In genomic region chr2:149587220-149587949, GRCh38 we compare ENCODE assay signal across 8 cellular contexts. TPM values are rescaled to one million over a fixed set of nuclear protein-coding genes. Genes with fewer than 3 reads are reported as not detected.
A peak's percentile ranks its signal among the peaks of the same experiment; 100 is the strongest.
DNase-seq lines count a peak whose midpoint lies in the region; ATAC-seq and TF ChIP-seq lines count a peak whose summit lies in the region.

Gene MMADHC, minus strand, starts transcription at chr2:149587775. Its CDS starts 678 bp downstream, at chr2:149587097.

- H3K27me3 Mint-ChIP-seq in dendritic cell treated with granulocyte-macrophage colony-stimulating factor and Interleukin-4, amounts not matched to agents 40 ng/mL and 50 ng/mL, for 4 days: peaks cover 4% of the 10 kb centered on the region

- intact Hi-C loops in dendritic cell treated with granulocyte-macrophage colony-stimulating factor and Interleukin-4, amounts not matched to agents 40 ng/mL and 50 ng/mL, for 4 days (cut with micrococcal nuclease): no loop called here
- intact Hi-C loops in left lung (cut with DNase I): no loop called here

- H3K9ac ChIP-seq in BLaER1 treated with 17β-estradiol and CSF1 and Interleukin-3, amounts not matched to agents 10 nM and 100 nM: peak within 1 kb of the TSS; percentile 88 to 98 (median 96)

- no peak for TF ChIP-seq CTCF in left lung (IDR thresholded peaks at IDR 0.05)

- H3K4me1 ChIP-seq in BLaER1 treated with 17β-estradiol and CSF1 and Interleukin-3, amounts not matched to agents 10 nM and 100 nM: peaks cover 12 to 44% (median 22%) of the 10 kb centered on the region in 10 experiments
- H3K4me1 ChIP-seq in left lung: peaks cover 7 to 41% of the 10 kb centered on the region in 2 donors

- peak within 1 kb of the TSS; percentile 81 to 99 (median 91) for H3K4me2 ChIP-seq in BLaER1 treated with 17β-estradiol and CSF1 and Interleukin-3, amounts not matched to agents 10 nM and 100 nM

- peaks cover 20 to 37% (median 25%) of the 10 kb centered on the region in 11 experiments; a peak in 21 of 22 replicates for H3K36me3 ChIP-seq in BLaER1 treated with 17β-estradiol and CSF1 and Interleukin-3, amounts not matched to agents 10 nM and 100 nM
- H3K36me3 ChIP-seq in left lung: peaks cover 0 to 15% of the 10 kb centered on the region in 2 donors

- no peaks in the 10 kb centered on the region for H3K9me3 ChIP-seq in BLaER1 treated with 17β-estradiol and CSF1 and Interleukin-3, amounts not matched to agents 10 nM and 100 nM (replicated peaks in 1 of 11)
- H3K9me3 ChIP-seq in left lung: no peaks in the 10 kb centered on the region

- peak within 1 kb of the TSS; percentile 94 for H3K4me3 Mint-ChIP-seq in dendritic cell treated with granulocyte-macrophage colony-stimulating factor and Interleukin-4, amounts not matched to agents 40 ng/mL and 50 ng/mL, for 4 days

- H3K9me3 Mint-ChIP-seq in dendritic cell treated with granulocyte-macrophage colony-stimulating factor and Interleukin-4, amounts not matched to agents 40 ng/mL and 50 ng/mL, for 4 days: no peaks in the 10 kb centered on the region

- H3K27ac ChIP-seq in BLaER1 treated with 17β-estradiol and CSF1 and Interleukin-3, amounts not matched to agents 10 nM and 100 nM: peak within 1 kb of the TSS; percentile 92 to 99 (median 97)
- peak within 1 kb of the TSS; percentile 98 for H3K27ac ChIP-seq in left lung

- H3K4me1 Mint-ChIP-seq in dendritic cell treated with granulocyte-macrophage colony-stimulating factor and Interleukin-4, amounts not matched to agents 40 ng/mL and 50 ng/mL, for 4 days (ENCODE audit: low read depth): peaks cover 37% of the 10 kb centered on the region

- peaks cover 35% of the 10 kb centered on the region for H3K36me3 Mint-ChIP-seq in dendritic cell treated with granulocyte-macrophage colony-stimulating factor and Interleukin-4, amounts not matched to agents 40 ng/mL and 50 ng/mL, for 4 days (ENCODE audit: low read depth)

- peaks cover 0 to 19% (median under 1%) of the 10 kb centered on the region in 11 experiments; a peak in 8 of 22 replicates for H4K20me1 ChIP-seq in BLaER1 treated with 17β-estradiol and CSF1 and Interleukin-3, amounts not matched to agents 10 nM and 100 nM

- peak; percentile 98 for DNase-seq in NCI-H748 (lab: John Stamatoyannopoulos, UW; ENCODE audit: unreplicated experiment)
- DNase-seq in activated CD4-positive, alpha-beta T cell treated with anti-CD3 and anti-CD28 coated beads, Interleukin-2, amount 50 U/mL, for 1 hour: peak; percentile 92
- peak; percentile 96 to 97 for DNase-seq in left lung
- DNase-seq in stimulated activated CD4-positive, alpha-beta T cell treated with anti-CD3 and anti-CD28 coated beads, Interleukin-2, amount 100 ng/mL, for 48 hours: peak; percentile 86 to 88

- ATAC-seq in GM19351 (IDR thresholded peaks at IDR 0.05; ENCODE audit: unreplicated experiment) (peak; percentile 96), HG03521 (IDR thresholded peaks at IDR 0.05; ENCODE audit: unreplicated experiment) (peak; percentile 97), left lung (peak; percentile 98)

- H3K4me3 ChIP-seq in BLaER1 treated with 17β-estradiol and CSF1 and Interleukin-3, amounts not matched to agents 10 nM and 100 nM: peak within 1 kb of the TSS; percentile 74 to 89 (median 83)
- peak within 1 kb of the TSS; percentile 69 to 75 for H3K4me3 ChIP-seq in left lung

- H3K27me3 ChIP-seq in BLaER1 treated with 17β-estradiol and CSF1 and Interleukin-3, amounts not matched to agents 10 nM and 100 nM: no peaks in the 10 kb centered on the region
- H3K27me3 ChIP-seq in left lung: no peaks in the 10 kb centered on the region

- H3K27ac Mint-ChIP-seq in dendritic cell treated with granulocyte-macrophage colony-stimulating factor and Interleukin-4, amounts not matched to agents 40 ng/mL and 50 ng/mL, for 4 days: peak within 1 kb of the TSS; percentile 98

RNA-seq across cellular contexts. Expression of gene MMADHC, which starts in this region (rescaled TPM):
- total RNA-seq in left lung: 10 to 100 TPM; 80.1 to 90.2 TPM

Comparison
In these comparisons a context has a peak if more than half of its experiments do, and no peak if none do; other contexts are left out.
1. Peak in every context shown above with its lines: DNase-seq, ATAC-seq, H3K4me3 ChIP-seq and H3K27ac ChIP-seq.